Comparison of ENCODE assay signal across 8 cellular contexts in the genomic region with DNA sequence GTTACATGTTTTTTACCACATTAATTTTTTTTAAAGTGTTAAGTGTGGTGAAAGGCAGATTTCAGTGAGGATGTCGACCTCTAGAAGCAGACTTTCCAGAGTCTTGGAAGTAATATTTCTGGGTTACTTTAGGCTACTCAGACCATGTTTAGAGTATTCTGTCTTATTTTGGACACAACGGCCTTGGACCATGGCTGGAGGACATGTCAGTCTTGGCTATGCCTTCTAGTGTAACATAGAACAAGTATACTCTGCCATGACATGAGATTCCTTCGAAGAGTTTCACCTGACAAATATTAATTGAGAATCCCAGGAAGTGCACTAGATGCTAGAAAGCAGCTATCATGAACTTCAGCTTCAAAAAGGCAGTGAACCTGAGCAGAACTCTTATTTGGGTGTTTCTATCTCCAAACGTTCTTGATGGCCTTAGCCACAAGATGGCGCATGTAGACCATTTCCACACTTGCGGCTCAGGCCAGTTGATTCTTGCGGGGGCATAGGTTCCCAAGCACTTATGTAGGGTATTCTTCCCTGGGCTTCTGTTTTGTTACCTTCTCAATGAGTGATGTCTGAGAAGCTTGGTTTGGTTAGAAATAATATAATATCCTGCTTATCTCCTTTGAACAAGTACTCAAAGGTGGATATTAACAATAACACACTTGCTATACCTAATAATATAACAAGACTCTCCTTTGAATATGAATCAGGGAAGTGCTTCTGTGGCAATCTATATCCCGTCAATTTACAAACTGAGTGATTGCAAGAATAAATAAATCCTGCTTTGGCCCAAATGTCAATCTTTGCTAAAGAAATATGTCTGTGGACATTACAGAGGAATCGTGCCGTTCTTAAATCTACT.
DNase-seq lines count a peak whose midpoint lies in the region; ATAC-seq and TF ChIP-seq lines count a peak whose summit lies in the region.

No MANE protein-coding gene starts in this region.

- peak; percentile 90 to 94 for TF ChIP-seq CTCF in brain (conservative IDR thresholded peaks at IDR 0.05)

- no peaks in the 10 kb centered on the region for H3K36me3 Mint-ChIP-seq in brain

- H3K4me1 Mint-ChIP-seq in brain: peaks cover 53% of the 10 kb centered on the region

- H3K9me3 Mint-ChIP-seq in brain: no peaks in the 10 kb centered on the region

- H3K27ac Mint-ChIP-seq in brain: no peak overlapping the region

- DNase-seq in NK-92 treated with Interleukin-12 subunit alpha and Interleukin-12 subunit beta, amount 100 ng/mL, for 24 hours (lab: John Stamatoyannopoulos, UW): peak; percentile 13
- DNase-seq in NK-92 (lab: John Stamatoyannopoulos, UW; ENCODE audit: unreplicated experiment): no peak
- peak; percentile 48 for DNase-seq in NCI-H1105 (lab: John Stamatoyannopoulos, UW)
- DNase-seq in T-helper 2 cell: peak in 4 of 5 experiments; percentile 2 to 61 (median 13)
- peak; percentile 72 for DNase-seq in iris pigment epithelial cell (ENCODE audit: low read depth)
- peak; percentile 10 to 56 for DNase-seq in stimulated activated CD4-positive, alpha-beta T cell treated with anti-CD3 and anti-CD28 coated beads, Interleukin-15, amount 100 ng/mL, for 48 hours (ENCODE audit: low read depth in 2 of 2)

- ATAC-seq in HG02623 (IDR thresholded peaks at IDR 0.05; ENCODE audit: unreplicated experiment): peak; percentile 83

- peaks cover 8% of the 10 kb centered on the region for H3K27me3 Mint-ChIP-seq in brain

- no peak overlapping the region for H3K4me3 Mint-ChIP-seq in brain
